ENCODE assay signal across 26 cellular contexts in genomic region chr22:39259698-39260097, GRCh38. TPM values are rescaled to one million over a fixed set of nuclear protein-coding genes. Genes with fewer than 3 reads are reported as not detected.
DNase-seq lines count a peak whose midpoint lies in the region; ATAC-seq and TF ChIP-seq lines count a peak whose summit lies in the region.
"Had no signal": no experiment of that assay in that cellular context is flagged by ENCODE, and none has a peak within 500 bp of the region (broad histone marks: within the 10 kb centered on the region; RNA-seq: fewer than 3 reads in every experiment).

No MANE protein-coding gene starts in this region.

- no peak overlapping the region for H2BK5ac ChIP-seq in trophoblast cell (ENCODE audit: low read depth, low read length, poor library complexity)

- H3K36me3 Mint-ChIP-seq in stimulated activated effector memory CD8-positive, alpha-beta T cell treated with anti-CD3 and anti-CD28 coated beads, Interleukin-12 subunit alpha, Interleukin-12 subunit beta, amount 100 ng/mL, for 72 hours, result peaks cover 5% of the 10 kb centered on the region

- WGBS in trophoblast cell (ENCODE audit: extremely low coverage, insufficient coverage, insufficient read length), result no CpG with 5 or more reads among the region's 4 CpGs

- no peaks in the 10 kb centered on the region for H3K36me3 ChIP-seq in HEK293 (ENCODE audit: control insufficient read depth in 2 of 2, insufficient read depth in 1 of 2, low read length in 2 of 2)
- no peaks in the 10 kb centered on the region for H3K36me3 ChIP-seq in Panc1 (ENCODE audit: control insufficient read depth, insufficient read depth, low read length)
- H3K36me3 ChIP-seq in trophoblast cell (ENCODE audit: control insufficient read depth in 1 of 2, insufficient read depth in 2 of 2, low read length in 2 of 2), result no peaks in the 10 kb centered on the region

- H3K18ac ChIP-seq in trophoblast cell (ENCODE audit: low read length), result no peak overlapping the region

- no peaks in the 10 kb centered on the region for H3K79me2 ChIP-seq in trophoblast cell (ENCODE audit: control insufficient read depth, insufficient read depth, low read length, poor library complexity)

- intact Hi-C loops in Panc1 (cut with micrococcal nuclease; ENCODE audit: unreplicated experiment), result loop anchor here (5.0 kb wide), 1 partner anchor 33 kb away; no protein-coding TSS in a partner anchor

- H2BK120ac ChIP-seq in trophoblast cell (ENCODE audit: insufficient read depth, low read length, poor library complexity), result no peak overlapping the region

- H2AK5ac ChIP-seq in trophoblast cell (ENCODE audit: low read length), result no peak overlapping the region

- peaks cover 5% of the 10 kb centered on the region for H3K79me1 ChIP-seq in trophoblast cell (ENCODE audit: low read length)

- DNase-seq in Panc1 (ENCODE audit: low read depth, low spot score), result no peak
- DNase-seq in islet precursor cell, result peak; percentile 62
- DNase-seq in stimulated activated effector memory CD8-positive, alpha-beta T cell treated with anti-CD3 and anti-CD28 coated beads, Interleukin-12 subunit alpha, Interleukin-12 subunit beta, amount 100 ng/mL, for 72 hours (ENCODE audit: low spot score in 2 of 2), result no peak
- no peak for DNase-seq in trophoblast cell
- DNase-seq: C1 segment of cervical spinal cord; Caco-2; CD4-positive, alpha-beta memory T cell; DMS 273 treated with DMSO at 0.1 percent for 48 hours; DMS79; EL; GDM1; H7; Karpas-422; NCI-H1092 treated with DMSO at 0.1 percent for 48 hours; NCI-H146; NCI-H1930; NCI-H446; NCI-H524 treated with DMSO at 0.1 percent for 48 hours; NCI-H82; SHP77 treated with DMSO at 0.1 percent for 48 hours had no signal

- no peaks in the 10 kb centered on the region for H3K27me3 ChIP-seq in Panc1 (ENCODE audit: control insufficient read depth, insufficient read depth, low read length)
- H3K27me3 ChIP-seq in trophoblast cell (ENCODE audit: insufficient read depth, low read length), result no peaks in the 10 kb centered on the region

- H3K4ac ChIP-seq in trophoblast cell (ENCODE audit: low read depth, low read length), result no peak overlapping the region

- no peak overlapping the region for H4K8ac ChIP-seq in trophoblast cell (ENCODE audit: low read depth, low read length)

- H3K4me3 ChIP-seq in HEK293 (ENCODE audit: low read depth, low read length) (no peak overlapping the region), Panc1 (ENCODE audit: low read depth in 2 of 2, low read length in 2 of 2) (no peak overlapping the region), trophoblast cell (ENCODE audit: low read depth, low read length) (no peak overlapping the region)
- H3K4me3 ChIP-seq: A549, GM12878 had no signal

- no TSS peak for BruUV-seq in Panc1 (replicated peaks; lab: Mats Ljungman, UMichigan)

- H3K23ac ChIP-seq in trophoblast cell (ENCODE audit: low read length), result no peak overlapping the region

- no peak overlapping the region for H2AFZ ChIP-seq in trophoblast cell (ENCODE audit: insufficient read depth, low read length, poor library complexity)

- in situ Hi-C loops in Panc1 (cut with HindIII; ENCODE audit: low pct_unique_long_range_greater_than_20kb, low sequenced_read_pairs), result no loop called here

- H3K9me3 Mint-ChIP-seq in stimulated activated effector memory CD8-positive, alpha-beta T cell treated with anti-CD3 and anti-CD28 coated beads, Interleukin-12 subunit alpha, Interleukin-12 subunit beta, amount 100 ng/mL, for 72 hours, result no peaks in the 10 kb centered on the region

- no peak overlapping the region for H3K14ac ChIP-seq in trophoblast cell (ENCODE audit: low read length)

- H3K4me1 ChIP-seq in HEK293 (ENCODE audit: control insufficient read depth, insufficient read depth, low read length), result no peaks in the 10 kb centered on the region
- H3K4me1 ChIP-seq in Panc1 (ENCODE audit: control insufficient read depth, insufficient read depth, low read length), result peaks cover 25% of the 10 kb centered on the region
- peaks cover 6 to 7% of the 10 kb centered on the region in 2 experiments for H3K4me1 ChIP-seq in trophoblast cell (ENCODE audit: control insufficient read depth in 1 of 2, insufficient read depth in 2 of 2, low read length in 2 of 2)
- H3K4me1 ChIP-seq: Caco-2 had no signal

- H3K9ac ChIP-seq in trophoblast cell (ENCODE audit: low read length), result no peak overlapping the region

- CTCF ChIA-PET in HEK293 (lab: Yijun Ruan, JAX) (interaction anchor here (0.6 kb wide), 1 partner anchor 211 kb away, joined by 3 read pairs; no protein-coding TSS in a partner anchor), Panc1 (lab: Charles Lee) (no interaction called here)

- POLR2A ChIA-PET in HEK293 (lab: Yijun Ruan, JAX), result no interaction called here
- POLR2A ChIA-PET in Panc1 (lab: Charles Lee), result no interaction called here

- no peak overlapping the region for H3K4me3 Mint-ChIP-seq in stimulated activated effector memory CD8-positive, alpha-beta T cell treated with anti-CD3 and anti-CD28 coated beads, Interleukin-12 subunit alpha, Interleukin-12 subunit beta, amount 100 ng/mL, for 72 hours
- H3K4me3 Mint-ChIP-seq: CD4-positive, alpha-beta memory T cell; IgD-negative memory B cell had no signal

- TF ChIP-seq CTCF in HEK293 (tag by site-specific recombination; IDR thresholded peaks at IDR 0.05) (no peak), Panc1 (IDR thresholded peaks at IDR 0.05) (no peak)

- H4K12ac ChIP-seq in trophoblast cell (ENCODE audit: low read depth, low read length), result no peak overlapping the region

- peaks cover 22% of the 10 kb centered on the region for H3K4me1 Mint-ChIP-seq in stimulated activated effector memory CD8-positive, alpha-beta T cell treated with anti-CD3 and anti-CD28 coated beads, Interleukin-12 subunit alpha, Interleukin-12 subunit beta, amount 100 ng/mL, for 72 hours

- H3K4me2 ChIP-seq in trophoblast cell (ENCODE audit: low read length), result no peak overlapping the region
- H3K4me2 ChIP-seq: A549 had no signal

- H3K27ac Mint-ChIP-seq in stimulated activated effector memory CD8-positive, alpha-beta T cell treated with anti-CD3 and anti-CD28 coated beads, Interleukin-12 subunit alpha, Interleukin-12 subunit beta, amount 100 ng/mL, for 72 hours, result peak overlapping the region; percentile 34
- H3K27ac Mint-ChIP-seq: CD4-positive, alpha-beta memory T cell; IgD-negative memory B cell had no signal

- H3K9me3 ChIP-seq in HEK293 (ENCODE audit: control insufficient read depth, insufficient read depth, low read depth, low read length) (no peaks in the 10 kb centered on the region), Panc1 (ENCODE audit: control insufficient read depth, insufficient read depth, low read depth, low read length) (no peaks in the 10 kb centered on the region), trophoblast cell (ENCODE audit: insufficient read depth, low read depth, low read length) (no peaks in the 10 kb centered on the region)

- ATAC-seq in Panc1 (no peak), GM21737 (IDR thresholded peaks at IDR 0.05; ENCODE audit: unreplicated experiment) (no peak), GM18867 (IDR thresholded peaks at IDR 0.05; ENCODE audit: unreplicated experiment) (no peak)
- no peak for ATAC-seq in stimulated activated effector memory CD8-positive, alpha-beta T cell treated with anti-CD3 and anti-CD28 coated beads, Interleukin-12 subunit alpha, Interleukin-12 subunit beta, amount 100 ng/mL, for 72 hours
- ATAC-seq: A549, GM12878 had no signal

- H3K27ac ChIP-seq in HEK293 (ENCODE audit: extremely low read depth, low read depth, low read length), result no peak overlapping the region
- H3K27ac ChIP-seq in Panc1 (ENCODE audit: low read length), result peak overlapping the region; percentile 39; the same call in 1 of the 2 replicates
- H3K27ac ChIP-seq in trophoblast cell (ENCODE audit: low read depth, low read length), result no peak overlapping the region

- no peak overlapping the region for H2BK12ac ChIP-seq in trophoblast cell (ENCODE audit: low read length)

- H4K91ac ChIP-seq in trophoblast cell (ENCODE audit: low read depth, low read length), result no peak overlapping the region

TF ChIP-seq in HEK293, 187 proteins besides CTCF, POLR2A, EP300 and RAD21:
- TF ChIP-seq ZBTB1 (tag by site-specific recombination; IDR thresholded peaks at IDR 0.05) (no peak), GLIS1 (tag by site-specific recombination; IDR thresholded peaks at IDR 0.05) (peak; percentile 80)

RNA-seq across cellular contexts. Expression of gene PDGFB, which starts 14.9 kb away (rescaled TPM):
- total RNA-seq in Panc1 (2021; ENCODE audit: unreplicated experiment), result 78.0 TPM
- polyA plus RNA-seq in Panc1 (2012; ENCODE audit: insufficient read length), result 109 TPM
- 16.2 and 16.3 TPM in 2 replicates for polyA plus RNA-seq in trophoblast cell (2013)

RNA-seq across cellular contexts. Expression of gene RPL3, which starts 59.7 kb away (rescaled TPM):
- 885 TPM for total RNA-seq in Panc1 (2021; ENCODE audit: unreplicated experiment)
- 1,559 TPM for polyA plus RNA-seq in Panc1 (2012; ENCODE audit: insufficient read length)
- 1,456 and 1,519 TPM in 2 replicates for polyA plus RNA-seq in trophoblast cell (2013)
